ENCODE assay signal across 8 cellular contexts in the genomic region with DNA sequence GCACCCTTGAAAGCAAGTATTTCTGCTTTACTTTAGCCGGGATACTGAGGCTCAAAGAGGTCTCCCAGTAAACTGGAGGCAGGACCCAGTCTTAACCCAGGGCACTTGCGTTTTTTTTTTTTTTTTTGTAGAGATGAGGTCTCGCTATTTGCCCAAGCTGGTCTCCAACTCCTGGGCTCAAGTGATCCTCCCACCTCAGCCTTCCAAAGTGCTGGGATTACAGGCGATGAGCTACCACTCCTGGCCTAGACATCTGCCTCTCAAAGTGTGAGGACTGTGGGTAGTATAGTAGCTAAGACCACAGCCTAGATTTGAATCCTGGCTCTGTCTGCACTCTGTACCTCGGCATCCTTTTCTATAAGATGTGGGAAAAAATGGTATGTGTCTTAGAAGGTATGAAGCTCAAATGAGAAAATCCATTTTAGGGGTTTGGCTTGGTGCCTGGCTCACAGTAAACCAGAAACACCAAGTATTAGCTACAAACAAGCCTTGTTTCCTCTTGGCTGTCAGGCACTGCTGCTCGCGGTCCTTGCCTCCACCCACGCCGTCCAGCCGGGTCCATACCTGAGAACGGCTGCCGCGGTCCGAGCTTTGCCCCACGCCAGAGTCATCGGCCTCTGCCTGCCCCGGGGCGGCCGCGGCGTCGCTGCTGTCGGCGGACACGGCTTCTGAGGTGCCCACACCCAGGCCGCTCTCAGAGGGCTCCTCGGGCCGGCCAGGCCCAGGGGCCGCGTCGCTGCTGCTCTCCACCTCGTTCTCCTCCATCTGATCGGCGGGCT. TPM values are rescaled to one million over a fixed set of nuclear protein-coding genes. Genes with fewer than 3 reads are reported as not detected.
DNase-seq lines count a peak whose midpoint lies in the region; ATAC-seq and TF ChIP-seq lines count a peak whose summit lies in the region.

No MANE protein-coding gene starts in this region.

- peak overlapping the region; percentile 77 to 93 (median 84) for H3K4me3 ChIP-seq in BLaER1 treated with 17β-estradiol and CSF1 and Interleukin-3, amounts not matched to agents 10 nM and 100 nM
- H3K4me3 ChIP-seq in SJSA1 (peak overlapping the region; percentile 69), muscle layer of duodenum (ENCODE audit: low read depth in 1 of 2, low read length in 2 of 2) (peak overlapping the region; percentile 84 to 93)

- H3K27ac Mint-ChIP-seq in endothelial cell (ENCODE audit: unreplicated experiment) = peak overlapping the region; percentile 36

- H3K4me1 Mint-ChIP-seq in endothelial cell (ENCODE audit: unreplicated experiment) = peaks cover 11% of the 10 kb centered on the region

- no peak for TF ChIP-seq CTCF in endothelial cell (IDR thresholded peaks at IDR 0.05; ENCODE audit: unreplicated experiment)

- peaks cover 7% of the 10 kb centered on the region for H3K27me3 Mint-ChIP-seq in endothelial cell (ENCODE audit: unreplicated experiment)

- H3K36me3 ChIP-seq in BLaER1 treated with 17β-estradiol and CSF1 and Interleukin-3, amounts not matched to agents 10 nM and 100 nM = peaks cover 38 to 40% (median 39%) of the 10 kb centered on the region in 11 experiments
- H3K36me3 ChIP-seq in SJSA1 (peaks cover 47% of the 10 kb centered on the region), muscle layer of duodenum (ENCODE audit: control insufficient read depth in 1 of 2, insufficient read depth in 2 of 2, low read length in 2 of 2) (peaks cover 20 to 36% of the 10 kb centered on the region in 2 donors)

- H3K27me3 ChIP-seq in BLaER1 treated with 17β-estradiol and CSF1 and Interleukin-3, amounts not matched to agents 10 nM and 100 nM = no peaks in the 10 kb centered on the region
- no peaks in the 10 kb centered on the region for H3K27me3 ChIP-seq in SJSA1 (replicated peaks)
- H3K27me3 ChIP-seq in muscle layer of duodenum (ENCODE audit: low read depth, low read length) = no peaks in the 10 kb centered on the region

- H3K4me1 ChIP-seq in BLaER1 treated with 17β-estradiol and CSF1 and Interleukin-3, amounts not matched to agents 10 nM and 100 nM = peaks cover 28 to 61% (median 50%) of the 10 kb centered on the region in 10 experiments
- peaks cover 26% of the 10 kb centered on the region for H3K4me1 ChIP-seq in SJSA1 (replicated peaks)
- H3K4me1 ChIP-seq in muscle layer of duodenum (ENCODE audit: control insufficient read depth in 1 of 2, insufficient read depth in 2 of 2, low read length in 2 of 2) = peaks cover 11 to 18% of the 10 kb centered on the region in 2 donors

- H3K27ac ChIP-seq in BLaER1 treated with 17β-estradiol and CSF1 and Interleukin-3, amounts not matched to agents 10 nM and 100 nM = peak overlapping the region; percentile 97 to 100 (median 100)
- peak overlapping the region; percentile 100 for H3K27ac ChIP-seq in SJSA1
- H3K27ac ChIP-seq in muscle layer of duodenum (ENCODE audit: low read length) = peak overlapping the region; percentile 100

- no peaks in the 10 kb centered on the region; a peak in 2 of 22 replicates for H3K9me3 ChIP-seq in BLaER1 treated with 17β-estradiol and CSF1 and Interleukin-3, amounts not matched to agents 10 nM and 100 nM (replicated peaks in 1 of 11)
- no peaks in the 10 kb centered on the region for H3K9me3 ChIP-seq in SJSA1 (replicated peaks)
- no peaks in the 10 kb centered on the region for H3K9me3 ChIP-seq in muscle layer of duodenum (ENCODE audit: control insufficient read depth in 1 of 2, low read length in 2 of 2)

- ATAC-seq in GM21423 (IDR thresholded peaks at IDR 0.05; ENCODE audit: unreplicated experiment) = peak; percentile 6
- ATAC-seq in GM19452 (IDR thresholded peaks at IDR 0.05; ENCODE audit: unreplicated experiment) = no peak

- peak overlapping the region; percentile 92 to 100 (median 99) for H3K9ac ChIP-seq in BLaER1 treated with 17β-estradiol and CSF1 and Interleukin-3, amounts not matched to agents 10 nM and 100 nM

- H3K4me2 ChIP-seq in BLaER1 treated with 17β-estradiol and CSF1 and Interleukin-3, amounts not matched to agents 10 nM and 100 nM = peak overlapping the region; percentile 85 to 98 (median 95)

- peaks cover 14% of the 10 kb centered on the region for H3K36me3 Mint-ChIP-seq in endothelial cell (ENCODE audit: low read depth, unreplicated experiment)

- H3K4me3 Mint-ChIP-seq in endothelial cell (ENCODE audit: unreplicated experiment) = peak overlapping the region; percentile 86

- H4K20me1 ChIP-seq in BLaER1 treated with 17β-estradiol and CSF1 and Interleukin-3, amounts not matched to agents 10 nM and 100 nM = peaks cover 15 to 41% (median 26%) of the 10 kb centered on the region in 11 experiments; a peak in 19 of 22 replicates

- DNase-seq in SJSA1 (ENCODE audit: low read depth in 1 of 2, low spot score in 2 of 2) (peak in 1 of 2 experiments; percentile 24), endothelial cell (ENCODE audit: low spot score) (no peak), NCI-H1048 (lab: John Stamatoyannopoulos, UW) (no peak), HuH-7 (ENCODE audit: low spot score) (no peak)

- H3K9me3 Mint-ChIP-seq in endothelial cell (ENCODE audit: unreplicated experiment) = no peaks in the 10 kb centered on the region

RNA-seq across cellular contexts. Expression of gene ZNF335, which starts 1.2 kb away (rescaled TPM):
- total RNA-seq in SJSA1 (2014; rRNA removed; shearing (Covaris generic)) = 8.1 and 12.2 TPM in 2 replicates
- total RNA-seq in endothelial cell (ENCODE audit: unreplicated experiment) = 22.9 TPM

RNA-seq across cellular contexts. Expression of gene PCIF1, which starts 36.4 kb away (rescaled TPM):
- 5.2 and 9.6 TPM in 2 replicates for total RNA-seq in SJSA1 (2014; rRNA removed; shearing (Covaris generic))
- 34.8 TPM for total RNA-seq in endothelial cell (ENCODE audit: unreplicated experiment)

RNA-seq across cellular contexts. Expression of gene MMP9, which starts 37.9 kb away (rescaled TPM):
- total RNA-seq in SJSA1 (2014; rRNA removed; shearing (Covaris generic)) = not detected in 2 replicates
- 9.7 TPM for total RNA-seq in endothelial cell (ENCODE audit: unreplicated experiment)

RNA-seq across cellular contexts. Expression of gene SLC12A5, which starts 58.2 kb away (rescaled TPM):
- total RNA-seq in SJSA1 (2014; rRNA removed; shearing (Covaris generic)) = not detected in 2 replicates
- total RNA-seq in endothelial cell (ENCODE audit: unreplicated experiment) = 8.8 TPM

RNA-seq across cellular contexts. Expression of gene PLTP, which starts 58.9 kb away (rescaled TPM):
- 4.2 and 6.6 TPM in 2 replicates for total RNA-seq in SJSA1 (2014; rRNA removed; shearing (Covaris generic))
- total RNA-seq in endothelial cell (ENCODE audit: unreplicated experiment) = 41.3 TPM

Comparison
In these comparisons a context has a peak if more than half of its experiments do, and no peak if none do; other contexts are left out.
1. RNA of gene MMP9, which starts 37.9 kb away (total RNA-seq): 9.7 TPM in endothelial cell (single experiment); not detected in SJSA1; every median in the first group is over 10 times any median in the second.
2. Peak in every context shown above with its lines, with median percentiles within 50 percentile points of each other: H3K27ac ChIP-seq and H3K4me3 ChIP-seq.